In the genomic region with DNA sequence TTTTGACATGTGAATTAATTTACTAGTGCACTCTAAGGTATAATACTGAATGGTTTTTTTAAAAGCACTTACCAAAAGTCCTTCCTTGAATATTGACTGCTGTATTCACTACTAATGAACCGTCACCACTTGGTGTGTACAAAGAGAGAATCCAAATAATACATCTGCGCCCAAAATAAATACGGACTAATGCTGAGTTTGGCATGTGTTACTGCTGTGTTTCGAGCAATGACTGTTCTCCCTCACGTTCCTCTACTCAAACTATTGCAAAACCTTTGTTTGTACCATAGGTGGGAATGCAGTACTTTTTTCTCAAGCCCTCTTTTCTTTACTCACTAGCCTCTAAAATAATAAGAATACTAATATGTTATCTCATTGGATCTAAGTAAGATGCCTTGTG, we compare ENCODE assay signal across 26 cellular contexts.
DNase-seq lines count a peak whose midpoint lies in the region; TF ChIP-seq lines count a peak whose summit lies in the region.
"Had no signal": no experiment of that assay in that cellular context is flagged by ENCODE, and none has a peak within 500 bp of the region (broad histone marks: within the 10 kb centered on the region; RNA-seq: fewer than 3 reads in every experiment).

No MANE protein-coding gene starts in this region.

- H3K36me3 ChIP-seq in esophagus squamous epithelium (no peaks in the 10 kb centered on the region), vagina (no peaks in the 10 kb centered on the region)
- H3K36me3 ChIP-seq: BE2C, left ventricle myocardium inferior had no signal

- H3K36me3 Mint-ChIP-seq in chondrocyte (ENCODE audit: low read depth) = no peaks in the 10 kb centered on the region
- H3K36me3 Mint-ChIP-seq: activated naive CD8-positive, alpha-beta T cell had no signal

- H3K27ac Mint-ChIP-seq in chondrocyte (ENCODE audit: unreplicated experiment) = no peak overlapping the region
- H3K27ac Mint-ChIP-seq: activated CD4-positive, alpha-beta memory T cell treated with anti-CD3 and anti-CD28 coated beads, Interleukin-2, amount 10 ng/mL, durations not matched to agents 7 days and 5 days; activated naive CD8-positive, alpha-beta T cell; activated T-helper 2 cell treated with anti-CD3 and anti-CD28 coated beads, Interferon-gamma antibody, Interleukin-2, Interleukin-4, amounts not matched to agents 10 μg/mL and 5 μg/mL and 100 μg/mL, durations not matched to agents 14 hours and 24 hours and 36 hours; nephron had no signal

- no peaks in the 10 kb centered on the region for H3K27me3 Mint-ChIP-seq in chondrocyte (ENCODE audit: low read depth)
- H3K27me3 Mint-ChIP-seq: central memory CD8-positive, alpha-beta T cell had no signal

- intact Hi-C loops in esophagus squamous epithelium (cut with DNase I) = no loop called here
- intact Hi-C loops in vagina (cut with DNase I) = no loop called here

- TF ChIP-seq POLR2A in esophagus squamous epithelium (IDR thresholded peaks at IDR 0.05) = no peak
- TF ChIP-seq POLR2A in vagina (IDR thresholded peaks at IDR 0.05) = no peak

- no peak overlapping the region for H3K27ac ChIP-seq in esophagus squamous epithelium
- H3K27ac ChIP-seq in vagina = no peak overlapping the region
- H3K27ac ChIP-seq: foreskin keratinocyte, hepatocyte, left ventricle myocardium inferior, testis had no signal

- WGBS in esophagus squamous epithelium, 2 donors = 27 to 39% methylated on average over 5 of the region's 5 CpGs

- H3K27me3 ChIP-seq in esophagus squamous epithelium (no peaks in the 10 kb centered on the region), vagina (no peaks in the 10 kb centered on the region)
- H3K27me3 ChIP-seq: BE2C, foreskin keratinocyte, hepatocyte, testis had no signal

- DNase-seq in DMS153 treated with DMSO at 0.1 percent for 48 hours (lab: John Stamatoyannopoulos, UW; ENCODE audit: unreplicated experiment) (peak; percentile 49), NCI-H1417 (lab: John Stamatoyannopoulos, UW) (peak in 2 of 3 experiments; percentile 57 to 89), NCI-H748 treated with DMSO at 0.1 percent for 48 hours (lab: John Stamatoyannopoulos, UW) (peak; percentile 71), iris pigment epithelial cell (ENCODE audit: low read depth) (peak; percentile 33), esophagus squamous epithelium (lab: John Stamatoyannopoulos, UW) (no peak), vagina (ENCODE audit: extremely low spot score in 2 of 2) (no peak), chondrocyte (ENCODE audit: low spot score) (no peak), SHP77 (lab: John Stamatoyannopoulos, UW) (no peak)
- DNase-seq: activated CD4-positive, alpha-beta memory T cell treated with anti-CD3 and anti-CD28 coated beads, Interleukin-2, amount 10 ng/mL, durations not matched to agents 7 days and 5 days; activated CD4-positive, CD25-positive, alpha-beta regulatory T cell; aorta; BE2C; foreskin keratinocyte; Kasumi-1; left ventricle myocardium inferior; midbrain; NCI-H2171; NCI-H82; stimulated activated CD4-positive, alpha-beta T cell treated with anti-CD3 and anti-CD28 coated beads, Interleukin-4, amount 100 ng/mL, for 4 hours; stimulated activated naive CD4-positive, alpha-beta T cell; testis had no signal

- H3K4me1 ChIP-seq in esophagus squamous epithelium (peaks cover 0 to 15% (median 0%) of the 10 kb centered on the region in 3 donors), vagina (no peaks in the 10 kb centered on the region)
- H3K4me1 ChIP-seq: foreskin keratinocyte, left ventricle myocardium inferior, testis had no signal

- no peak overlapping the region for H3K4me3 Mint-ChIP-seq in chondrocyte (ENCODE audit: unreplicated experiment)
- H3K4me3 Mint-ChIP-seq: activated CD4-positive, alpha-beta memory T cell treated with anti-CD3 and anti-CD28 coated beads, Interleukin-2, amount 10 ng/mL, durations not matched to agents 7 days and 5 days; activated naive CD8-positive, alpha-beta T cell; central memory CD8-positive, alpha-beta T cell; nephron had no signal

- H3K9me3 Mint-ChIP-seq in chondrocyte (ENCODE audit: low read depth) = no peaks in the 10 kb centered on the region
- H3K9me3 Mint-ChIP-seq: activated CD4-positive, alpha-beta memory T cell treated with anti-CD3 and anti-CD28 coated beads, Interleukin-2, amount 10 ng/mL, durations not matched to agents 7 days and 5 days; activated T-helper 2 cell treated with anti-CD3 and anti-CD28 coated beads, Interferon-gamma antibody, Interleukin-2, Interleukin-4, amounts not matched to agents 10 μg/mL and 5 μg/mL and 100 μg/mL, durations not matched to agents 14 hours and 24 hours and 36 hours; central memory CD8-positive, alpha-beta T cell; nephron had no signal

- no peak for TF ChIP-seq CTCF in esophagus squamous epithelium (IDR thresholded peaks at IDR 0.05)
- no peak for TF ChIP-seq CTCF in vagina (IDR thresholded peaks at IDR 0.05)
- TF ChIP-seq CTCF in chondrocyte (IDR thresholded peaks at IDR 0.05) = no peak

- peaks cover 13% of the 10 kb centered on the region for H3K4me1 Mint-ChIP-seq in chondrocyte (ENCODE audit: low read depth)
- H3K4me1 Mint-ChIP-seq: activated CD4-positive, alpha-beta memory T cell treated with anti-CD3 and anti-CD28 coated beads, Interleukin-2, amount 10 ng/mL, durations not matched to agents 7 days and 5 days; central memory CD8-positive, alpha-beta T cell had no signal

- H3K9me3 ChIP-seq in esophagus squamous epithelium (no peaks in the 10 kb centered on the region), vagina (no peaks in the 10 kb centered on the region)
- H3K9me3 ChIP-seq: BE2C, left ventricle myocardium inferior, testis had no signal

- H3K4me3 ChIP-seq in esophagus squamous epithelium = no peak overlapping the region
- H3K4me3 ChIP-seq in vagina = no peak overlapping the region
- H3K4me3 ChIP-seq: hepatocyte, left ventricle myocardium inferior, testis had no signal

Comparison
In these comparisons a context has a peak if more than half of its experiments do, and no peak if none do; other contexts are left out.
1. DNase-seq: peak in DMS153 treated with DMSO at 0.1 percent for 48 hours (single experiment), NCI-H1417 (2 of 3), NCI-H748 treated with DMSO at 0.1 percent for 48 hours (single experiment) and iris pigment epithelial cell (single experiment); none in esophagus squamous epithelium (single experiment), vagina (0 of 2), chondrocyte (single experiment) and SHP77 (0 of 2).